In the genomic region with DNA sequence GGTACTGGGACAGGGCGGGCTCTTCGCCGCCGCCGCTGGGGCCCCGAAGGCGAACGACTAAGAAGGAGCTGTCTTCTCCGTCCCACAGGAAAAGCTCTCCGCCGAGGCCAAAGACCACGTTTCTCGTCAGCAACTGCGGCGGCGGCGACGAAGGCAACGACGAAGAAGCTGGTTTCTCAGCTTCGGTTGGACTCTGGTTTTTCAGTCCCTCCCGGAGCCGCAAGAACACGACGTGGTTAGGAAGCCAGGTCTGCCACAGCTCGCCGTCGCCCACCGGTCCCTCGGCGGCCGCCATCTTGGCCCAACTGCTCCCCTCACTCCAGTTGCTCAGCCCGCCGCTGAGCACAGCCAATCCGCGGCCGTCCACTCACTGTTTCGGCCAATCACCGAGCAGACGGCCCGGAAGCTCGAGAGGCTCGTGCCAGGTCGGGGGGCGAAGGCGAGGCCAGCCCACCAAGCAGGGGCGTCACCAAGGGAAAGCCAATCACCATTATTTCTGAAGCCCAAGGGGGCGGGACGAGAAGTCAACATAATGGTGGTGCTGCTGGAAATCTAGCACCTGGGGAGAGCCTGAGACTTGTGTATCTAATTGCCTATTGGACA, we compare ENCODE assay signal across 8 cellular contexts. TPM values are rescaled to one million over a fixed set of nuclear protein-coding genes. Genes with fewer than 3 reads are reported as not detected.
DNase-seq lines count a peak whose midpoint lies in the region; ATAC-seq and TF ChIP-seq lines count a peak whose summit lies in the region.

Gene NUP88, minus strand, starts transcription at position 307 of the 603 bp plus-strand sequence. Its CDS starts 12 bp downstream, at position 295.

- TF ChIP-seq POLR2A in GM18951 (IDR thresholded peaks at IDR 0.05; ENCODE audit: extremely low read depth, insufficient read depth, insufficient read length) (peak; percentile 86), spleen (IDR thresholded peaks at IDR 0.05) (peak; percentile 27 to 58 (median 55))

- POLR2A ChIA-PET in activated B cell treated with CpG ODN at 0.5 μM for 24 hours (lab: Charles Lee), result interaction anchor here (0.7 to 3.5 kb wide), 21 partner anchors 10 to 1566 kb away, joined by 3 to 39 read pairs (median 6); partner anchors contain the start of genes C1QBP, DERL2, DHX33 and MIS12

- no peaks in the 10 kb centered on the region for H3K9me3 ChIP-seq in spleen

- peak; percentile 83 for ATAC-seq in HG03196 (IDR thresholded peaks at IDR 0.05; ENCODE audit: unreplicated experiment)
- ATAC-seq in activated B cell treated with CpG ODN at 0.5 μM for 24 hours (ENCODE audit: low read depth), result peak; percentile 86

- H3K9me3 Mint-ChIP-seq in activated B cell treated with CpG ODN at 0.5 μM for 24 hours (no peaks in the 10 kb centered on the region), immature natural killer cell (no peaks in the 10 kb centered on the region)

- in situ Hi-C loops in GM18951 (cut with MboI; ENCODE audit: low sequenced_read_pairs, unreplicated experiment), result no loop called here

- H3K4me3 ChIP-seq in spleen, result peak within 1 kb of the TSS; percentile 79 to 99 (median 94)

- intact Hi-C loops in activated B cell treated with CpG ODN at 0.5 μM for 24 hours (cut with micrococcal nuclease), result loop anchor here (1.0 to 5.0 kb wide), 5 partner anchors 50 to 1277 kb away; partner anchors contain the start of genes CYB5D2, DERL2, MIS12 and PFN1
- intact Hi-C loops in spleen (cut with DNase I; ENCODE audit: low total_unique reads), result no loop called here

- peaks cover 49% of the 10 kb centered on the region for H3K4me1 Mint-ChIP-seq in activated B cell treated with CpG ODN at 0.5 μM for 24 hours
- H3K4me1 Mint-ChIP-seq in immature natural killer cell, result peaks cover 36 to 50% of the 10 kb centered on the region in 2 donors

- peaks cover 32 to 90% (median 45%) of the 10 kb centered on the region in 6 donors for H3K4me1 ChIP-seq in spleen

- H3K4me3 Mint-ChIP-seq in activated B cell treated with CpG ODN at 0.5 μM for 24 hours (peak within 1 kb of the TSS; percentile 100), immature natural killer cell (peak within 1 kb of the TSS; percentile 96 to 99 (median 97))

- H3K27me3 Mint-ChIP-seq in activated B cell treated with CpG ODN at 0.5 μM for 24 hours (no peaks in the 10 kb centered on the region), immature natural killer cell (ENCODE audit: low read depth in 3 of 3) (peaks cover 9 to 16% (median 13%) of the 10 kb centered on the region in 3 donors)

- DNase-seq in AG08395 (ENCODE audit: low spot score), result peak; percentile 99
- DNase-seq in NCI-H345 (lab: John Stamatoyannopoulos, UW), result peak; percentile 97
- DNase-seq in activated B cell treated with CpG ODN at 0.5 μM for 24 hours, result peak; percentile 87
- DNase-seq in caudate nucleus (lab: John Stamatoyannopoulos, UW), result peak; percentile 81 to 99 (median 96)
- peak; percentile 95 to 97 (median 96) for DNase-seq in immature natural killer cell
- DNase-seq in spleen, result peak; percentile 99

- CTCF ChIA-PET in activated B cell treated with CpG ODN at 0.5 μM for 24 hours (lab: Charles Lee), result interaction anchor here (2.5 kb wide), 1 partner anchor 20 kb away, joined by 24 read pairs; the partner anchor contains the start of gene C1QBP

- peaks cover 0 to 68% (median 47%) of the 10 kb centered on the region in 6 donors for H3K36me3 ChIP-seq in spleen

- H3K27ac Mint-ChIP-seq in activated B cell treated with CpG ODN at 0.5 μM for 24 hours (peak within 1 kb of the TSS; percentile 100), immature natural killer cell (peak within 1 kb of the TSS; percentile 96 to 98 (median 97))

- H3K36me3 Mint-ChIP-seq in activated B cell treated with CpG ODN at 0.5 μM for 24 hours (ENCODE audit: low read depth), result peaks cover 74% of the 10 kb centered on the region
- peaks cover 0 to 10% (median 9%) of the 10 kb centered on the region in 3 donors for H3K36me3 Mint-ChIP-seq in immature natural killer cell

- H3K27ac ChIP-seq in caudate nucleus (ENCODE audit: low read depth, low read length) (peak within 1 kb of the TSS; percentile 89), spleen (peak within 1 kb of the TSS; percentile 88 to 98 (median 95))

- WGBS in spleen, 5 donors, result 0 to 1% (median 0%) methylated on average over 36 to 49 of the region's 49 CpGs

- TF ChIP-seq CTCF in activated B cell treated with CpG ODN at 0.5 μM for 24 hours (IDR thresholded peaks at IDR 0.05) (no peak), spleen (IDR thresholded peaks at IDR 0.05 in 8 of 11, conservative IDR thresholded peaks at IDR 0.05 in 3 of 11) (peak in 1 of 11 experiments; percentile 21)

- no peaks in the 10 kb centered on the region for H3K27me3 ChIP-seq in spleen (replicated peaks in 1 of 7)

RNA-seq across cellular contexts. Expression of gene NUP88, which starts in this region (rescaled TPM):
- total RNA-seq in activated B cell treated with CpG ODN at 0.5 μM for 24 hours (158 and 187 TPM in 2 replicates), spleen (100 to 1,000 TPM in 2 of 7 donors, 10 to 100 TPM in 5; 67.8 to 107 (median 78.5) TPM)
- polyA plus RNA-seq in immature natural killer cell (10 to 100 TPM; 73.7 to 93.1 (median 77.7) TPM), spleen (100 to 1,000 TPM in 2 of 3 donors, 10 to 100 TPM in 1; 89.3 to 131 (median 130) TPM)

Comparison
In these comparisons a context has a peak if more than half of its experiments do, and no peak if none do; other contexts are left out.
1. Peak in every context shown above with its lines: DNase-seq, ATAC-seq, H3K4me3 ChIP-seq and H3K27ac ChIP-seq.